ENCODE assay signal across 9 cellular contexts in the genomic region with DNA sequence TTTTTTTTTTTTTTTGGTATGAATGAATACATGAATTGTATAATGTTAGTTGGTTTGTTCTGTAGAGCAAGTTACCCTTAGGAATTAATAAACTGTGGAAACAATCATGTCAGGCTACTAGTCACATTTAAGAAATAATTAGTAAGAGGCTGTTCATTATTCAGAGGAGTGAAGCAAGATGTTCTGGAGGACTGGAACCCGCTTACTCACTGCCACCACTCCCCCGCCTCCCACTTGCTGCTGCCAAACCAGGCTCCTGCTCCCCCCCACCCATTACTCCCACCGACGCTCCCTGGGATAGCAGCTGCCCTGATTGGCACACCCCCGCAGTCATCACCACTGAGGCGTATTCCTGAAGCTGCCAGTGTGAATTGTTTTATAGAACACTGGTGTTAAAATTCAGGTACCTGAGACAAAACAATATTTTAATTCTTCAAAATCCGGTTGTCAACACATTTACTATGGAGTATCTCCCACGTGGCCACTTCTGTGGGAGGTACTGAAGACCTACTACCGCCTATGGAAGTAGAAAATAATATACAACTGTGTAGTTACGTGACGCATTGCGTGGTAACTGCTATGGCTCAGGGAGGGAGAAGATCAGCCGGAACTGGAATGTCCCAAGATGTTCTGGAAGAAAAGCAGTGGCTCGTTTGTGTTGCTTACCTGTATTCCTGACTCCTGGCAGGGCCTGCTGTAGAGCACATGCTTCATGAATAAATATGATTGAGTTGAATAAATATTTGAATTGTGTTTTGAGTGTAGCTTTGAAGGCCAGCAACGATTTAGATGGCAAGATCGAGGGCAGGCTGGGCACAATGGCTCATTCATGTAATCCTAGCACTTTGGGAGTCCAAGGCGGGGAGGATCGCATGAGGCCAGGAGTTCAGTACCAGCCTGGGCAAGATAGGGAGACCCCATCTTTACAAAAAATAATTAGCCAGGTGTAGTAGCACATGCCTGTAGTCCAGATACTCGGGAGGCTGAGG. TPM values are rescaled to one million over a fixed set of nuclear protein-coding genes. Genes with fewer than 3 reads are reported as not detected.
DNase-seq lines count a peak whose midpoint lies in the region; ATAC-seq, FAIRE-seq and TF ChIP-seq lines count a peak whose summit lies in the region.
"Had no signal": no experiment of that assay in that cellular context is flagged by ENCODE, and none has a peak within 500 bp of the region (broad histone marks: within the 10 kb centered on the region; RNA-seq: fewer than 3 reads in every experiment).

No MANE protein-coding gene starts in this region.

- no peaks in the 10 kb centered on the region for H3K27me3 Mint-ChIP-seq in activated naive CD8-positive, alpha-beta T cell treated with anti-CD3 and anti-CD28 coated beads for 36 hours
- peaks cover 0 to 5% (median 2%) of the 10 kb centered on the region in 3 donors for H3K27me3 Mint-ChIP-seq in immature natural killer cell (ENCODE audit: low read depth in 3 of 3)

- H3K4me1 Mint-ChIP-seq in activated naive CD8-positive, alpha-beta T cell treated with anti-CD3 and anti-CD28 coated beads for 36 hours: peaks cover 22% of the 10 kb centered on the region
- peaks cover 17 to 29% of the 10 kb centered on the region in 2 donors for H3K4me1 Mint-ChIP-seq in immature natural killer cell

- TF ChIP-seq POLR2A in heart left ventricle (IDR thresholded peaks at IDR 0.05) (no peak), GM12891 (IDR thresholded peaks at IDR 0.05; ENCODE audit: low read depth, low read length) (no peak)

- ATAC-seq in heart left ventricle (no peak), left ventricle myocardium superior (no peak), thoracic aorta (ENCODE audit: insufficient number of reproducible peaks, low FRiP score, low read depth) (no peak), GM19452 (IDR thresholded peaks at IDR 0.05; ENCODE audit: unreplicated experiment) (no peak)

- WGBS in heart left ventricle, 4 donors: 80 to 84% (median 81%) methylated on average over 19 of the region's 19 CpGs

- peaks cover 0 to 26% (median 14%) of the 10 kb centered on the region in 12 donors for H3K4me1 ChIP-seq in heart left ventricle
- peaks cover 10 to 21% of the 10 kb centered on the region in 2 donors for H3K4me1 ChIP-seq in thoracic aorta (ENCODE audit: control insufficient read depth in 1 of 2, low read depth in 2 of 2)

- H3K4me3 Mint-ChIP-seq in activated naive CD8-positive, alpha-beta T cell treated with anti-CD3 and anti-CD28 coated beads for 36 hours: peak overlapping the region; percentile 83
- peak overlapping the region; percentile 87 to 91 (median 90) for H3K4me3 Mint-ChIP-seq in immature natural killer cell

- H3K4me3 ChIP-seq in heart left ventricle (peak overlapping the region in 9 of 12 donors; percentile 75 to 97 (median 87)), thoracic aorta (peak overlapping the region; percentile 93)

- peaks cover 16% of the 10 kb centered on the region for H3K36me3 Mint-ChIP-seq in activated naive CD8-positive, alpha-beta T cell treated with anti-CD3 and anti-CD28 coated beads for 36 hours
- peaks cover 7 to 19% (median 12%) of the 10 kb centered on the region in 3 donors for H3K36me3 Mint-ChIP-seq in immature natural killer cell

- intact Hi-C loops in heart left ventricle (cut with DNase I): loop anchor here in 6 of 10 donors (5.0 to 10.0 kb wide), 4 partner anchors 60 to 168 kb away; partner anchors contain the start of gene ZNF507 (in 5 of the 6)
- intact Hi-C loops in left ventricle myocardium superior (cut with micrococcal nuclease): no loop called here

- DNase-seq in heart left ventricle (peak in 1 of 5 donors; percentile 41), left ventricle myocardium superior (no peak), immature natural killer cell (no peak), thoracic aorta (ENCODE audit: low spot score) (no peak), GM12891 (ENCODE audit: insufficient read length, low spot score) (no peak), NCI-H146 (lab: John Stamatoyannopoulos, UW) (no peak)
- no peak for DNase-seq in activated naive CD8-positive, alpha-beta T cell treated with anti-CD3 and anti-CD28 coated beads for 36 hours

- no peaks in the 10 kb centered on the region for H3K9me3 Mint-ChIP-seq in activated naive CD8-positive, alpha-beta T cell treated with anti-CD3 and anti-CD28 coated beads for 36 hours
- no peaks in the 10 kb centered on the region for H3K9me3 Mint-ChIP-seq in immature natural killer cell

- H3K27ac Mint-ChIP-seq in activated naive CD8-positive, alpha-beta T cell treated with anti-CD3 and anti-CD28 coated beads for 36 hours: no peak overlapping the region
- peak overlapping the region; percentile 80 to 92 (median 90) for H3K27ac Mint-ChIP-seq in immature natural killer cell

- H3K27ac ChIP-seq in heart left ventricle (peak overlapping the region in 2 of 12 donors; percentile 98), thoracic aorta (peak overlapping the region in 1 of 2 donors; percentile 98)

- no peaks in the 10 kb centered on the region for H3K27me3 ChIP-seq in heart left ventricle
- H3K27me3 ChIP-seq in thoracic aorta (replicated peaks; ENCODE audit: insufficient read depth): no peaks in the 10 kb centered on the region

- no peak for FAIRE-seq in GM12891 (lab: Jason Lieb, UNC)
- FAIRE-seq: colon had no signal

- no peaks in the 10 kb centered on the region for H3K9me3 ChIP-seq in heart left ventricle
- H3K9me3 ChIP-seq in thoracic aorta: no peaks in the 10 kb centered on the region

- no peak for TF ChIP-seq CTCF in heart left ventricle (IDR thresholded peaks at IDR 0.05)
- TF ChIP-seq CTCF in thoracic aorta (IDR thresholded peaks at IDR 0.05): no peak

- H3K36me3 ChIP-seq in heart left ventricle (peaks cover 0 to 41% (median 30%) of the 10 kb centered on the region in 9 donors), thoracic aorta (no peaks in the 10 kb centered on the region)

TF ChIP-seq in GM12891, 5 proteins besides CTCF, POLR2A, EP300 and RAD21:
- TF ChIP-seq PAX5 (IDR thresholded peaks at IDR 0.05; ENCODE audit: insufficient read depth, low read length, severe bottlenecking) (no peak), TAF1 (IDR thresholded peaks at IDR 0.05; ENCODE audit: low read depth, low read length) (no peak), POU2F2 (IDR thresholded peaks at IDR 0.05; ENCODE audit: low read depth, low read length) (no peak), POLR2AphosphoS5 (IDR thresholded peaks at IDR 0.05; ENCODE audit: low read depth, low read length) (no peak)
TF ChIP-seq in GM12891: peak in this region for 0.

RNA-seq across cellular contexts. Expression of gene DPY19L3, which starts 1.7 kb away (rescaled TPM):
- total RNA-seq in heart left ventricle: 10 to 100 TPM in 4 of 9 donors, 1 to 10 TPM in 5; 3.6 to 15.2 (median 8.7) TPM
- polyA plus RNA-seq in heart left ventricle: 1 to 10 TPM; 1.5 to 5.3 TPM
- 5.2 TPM for total RNA-seq in left ventricle myocardium superior
- 10 to 100 TPM; 16.4 to 18.0 TPM for total RNA-seq in activated naive CD8-positive, alpha-beta T cell treated with anti-CD3 and anti-CD28 coated beads for 36 hours
- 10 to 100 TPM in 1 of 3 donors, 1 to 10 TPM in 2; 1.3 to 11.6 (median 5.6) TPM for polyA plus RNA-seq in immature natural killer cell
- total RNA-seq in thoracic aorta: 10 to 100 TPM; 22.1 to 32.9 TPM
- polyA plus RNA-seq in GM12891 (2012; ENCODE audit: low read depth, missing spikeins): 5.4 TPM
